ENCODE assay signal across 8 cellular contexts in the genomic region with DNA sequence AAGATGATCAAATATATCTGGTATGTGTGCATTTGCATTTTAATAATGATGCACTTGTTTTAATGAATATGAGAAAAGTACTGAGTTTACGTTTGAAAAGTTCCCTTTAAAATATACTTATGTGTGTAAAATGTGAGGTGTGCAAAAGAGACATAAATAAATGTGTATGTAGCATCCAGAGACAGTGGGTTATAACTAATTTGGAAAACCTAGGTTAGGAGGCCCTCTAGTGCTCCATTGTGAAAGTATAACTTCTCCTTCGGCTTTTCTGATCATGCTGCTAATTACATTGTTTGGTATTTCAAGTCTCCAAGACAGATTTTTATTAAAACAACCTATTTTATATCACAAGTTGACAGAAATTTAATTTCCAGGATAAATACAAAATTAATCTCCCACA. TPM values are rescaled to one million over a fixed set of nuclear protein-coding genes. Genes with fewer than 3 reads are reported as not detected.
A peak's percentile ranks its signal among the peaks of the same experiment; 100 is the strongest.
DNase-seq lines count a peak whose midpoint lies in the region; ATAC-seq and TF ChIP-seq lines count a peak whose summit lies in the region.

No MANE protein-coding gene starts in this region.

- intact Hi-C loops in adrenal gland (cut with DNase I) = no loop called here

- H3K27me3 ChIP-seq in H7 (ENCODE audit: control insufficient read depth, insufficient read depth, low read length) (no peaks in the 10 kb centered on the region), adrenal gland (no peaks in the 10 kb centered on the region)

- no peak for TF ChIP-seq POLR2A in adrenal gland (IDR thresholded peaks at IDR 0.05)

- 3 to 9% (median 4%) methylated on average over 2 of the region's 2 CpGs for WGBS in adrenal gland, 4 donors

- ATAC-seq in GM19023 (IDR thresholded peaks at IDR 0.05; ENCODE audit: unreplicated experiment) (no peak), GM21737 (IDR thresholded peaks at IDR 0.05; ENCODE audit: unreplicated experiment) (no peak)

- H3K4me3 ChIP-seq in H7 (ENCODE audit: insufficient read depth, low read depth, low read length) (no peak overlapping the region), adrenal gland (no peak overlapping the region)

- peak; percentile 19 for DNase-seq in H7
- DNase-seq in NCI-H1048 (lab: John Stamatoyannopoulos, UW) = peak; percentile 16
- DNase-seq in adrenal gland = no peak
- DNase-seq in left kidney (ENCODE audit: low read depth, low spot score) = peak; percentile 63
- no peak for DNase-seq in DMS79 (lab: John Stamatoyannopoulos, UW)

- TF ChIP-seq CTCF in GM12872 (IDR thresholded peaks at IDR 0.05; ENCODE audit: insufficient read depth, low read depth, low read length) = peak; percentile 59
- TF ChIP-seq CTCF in adrenal gland (IDR thresholded peaks at IDR 0.05) = peak; percentile 39 to 61 (median 56)

- no peaks in the 10 kb centered on the region for H3K36me3 ChIP-seq in H7 (replicated peaks; ENCODE audit: control insufficient read depth, insufficient read depth, low read length)
- H3K36me3 ChIP-seq in adrenal gland (replicated peaks in 1 of 2) = no peaks in the 10 kb centered on the region

- H3K9me3 ChIP-seq in adrenal gland (replicated peaks in 1 of 3) = no peaks in the 10 kb centered on the region

- H3K4me1 ChIP-seq in adrenal gland (replicated peaks in 1 of 2) = no peaks in the 10 kb centered on the region

- H3K27ac ChIP-seq in adrenal gland = no peak overlapping the region

RNA-seq across cellular contexts. Expression of a gene that starts 30.1 kb away (rescaled TPM):
- total RNA-seq in H7 (2014; rRNA removed; shearing (Covaris generic)) = not detected in 2 replicates
- under 1 TPM in 1 of 8 donors, not detected in 7; 0.07 TPM for total RNA-seq in adrenal gland
- under 1 TPM; 0.16 to 0.57 (median 0.31) TPM for polyA plus RNA-seq in adrenal gland

Comparison
In these comparisons a context has a peak if more than half of its experiments do, and no peak if none do; other contexts are left out.
1. DNase-seq: peak in H7 (single experiment), NCI-H1048 (single experiment) and left kidney (single experiment); none in adrenal gland (0 of 7) and DMS79 (single experiment).